ENCODE assay signal across 15 cellular contexts in the genomic region with DNA sequence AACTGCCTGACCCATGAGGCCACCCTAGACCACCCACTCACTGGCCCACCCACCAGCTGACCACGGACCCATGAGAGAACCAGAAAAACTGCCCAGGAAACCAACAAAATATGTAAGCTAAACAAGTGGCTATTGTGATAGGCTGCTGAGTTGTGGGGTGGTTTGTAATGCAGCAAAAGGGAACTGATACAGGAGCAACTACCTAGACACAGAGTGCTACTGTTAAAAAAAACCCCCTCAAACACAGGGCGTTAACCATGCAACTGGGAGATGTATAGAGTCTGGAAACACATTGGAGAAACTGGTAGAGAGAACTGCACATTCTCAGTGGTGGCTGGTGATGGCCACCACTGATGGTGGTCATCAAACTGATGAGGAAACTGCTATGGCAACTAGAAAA.
DNase-seq lines count a peak whose midpoint lies in the region; ATAC-seq and TF ChIP-seq lines count a peak whose summit lies in the region.
"Had no signal": no experiment of that assay in that cellular context is flagged by ENCODE, and none has a peak within 500 bp of the region (broad histone marks: within the 10 kb centered on the region; RNA-seq: fewer than 3 reads in every experiment).

No MANE protein-coding gene starts in this region.

- no peak overlapping the region for H3K4me2 ChIP-seq in GM23248 (ENCODE audit: unreplicated experiment)
- H3K4me2 ChIP-seq: A549 had no signal

- H3K4me3 ChIP-seq in GM23248, result no peak overlapping the region
- H3K4me3 ChIP-seq: A549, SK-N-MC, upper lobe of right lung had no signal

- no peak overlapping the region for H3K9ac ChIP-seq in GM23248

- no peaks in the 10 kb centered on the region for H3K9me2 ChIP-seq in GM23248 (ENCODE audit: insufficient read depth)

- DNase-seq in GM10248 (ENCODE audit: extremely low spot score) (peak; percentile 28), GM23248 (no peak), Ammon's horn (ENCODE audit: low spot score) (no peak)
- DNase-seq in activated naive CD4-positive, alpha-beta T cell treated with anti-CD3 and anti-CD28 coated beads, Interleukin-2, amount 50 U/mL, for 16 hours, result no peak
- DNase-seq in effector CD4-positive, alpha-beta T cell, result no peak
- DNase-seq: activated naive CD8-positive, alpha-beta T cell treated with anti-CD3 and anti-CD28 coated beads, Interleukin-2, amount 10 ng/mL, durations not matched to agents 7 days and 5 days; hypothalamus; upper lobe of right lung; WERI-Rb-1 had no signal

- TF ChIP-seq CTCF in GM10248 (IDR thresholded peaks at IDR 0.05; ENCODE audit: control extremely low read depth, extremely low read depth, low read depth, missing control alignments), result no peak

- CTCF ChIA-PET in GM10248 (lab: Yijun Ruan, JAX), result interaction anchor here (1.4 kb wide), 1 partner anchor 9 kb away, joined by 3 read pairs; no protein-coding TSS in a partner anchor

- no peak overlapping the region for H2AFZ ChIP-seq in GM23248

- no peaks in the 10 kb centered on the region for H3K4me1 ChIP-seq in GM23248 (ENCODE audit: insufficient read depth)
- H3K4me1 ChIP-seq: A549, upper lobe of right lung had no signal

- 0 to 7% methylated on average over 2 of the region's 2 CpGs for WGBS in GM23248 (ENCODE audit: low coverage in 1 of 2, low lambda C conversion rate in 2 of 2, missing lambda C conversion rate in 2 of 2), 2 experiments

- in situ Hi-C loops in GM23248 (cut with MboI), result no loop called here

- ATAC-seq in GM19035 (IDR thresholded peaks at IDR 0.05; ENCODE audit: unreplicated experiment), result peak; percentile 89
- peak; percentile 95 for ATAC-seq in GM21825 (IDR thresholded peaks at IDR 0.05; ENCODE audit: unreplicated experiment)
- peak; percentile 91 for ATAC-seq in HG03135 (IDR thresholded peaks at IDR 0.05; ENCODE audit: unreplicated experiment)
- ATAC-seq: A549, esophagus mucosa, upper lobe of right lung had no signal

- no peak overlapping the region for H3K27ac ChIP-seq in GM23248
- H3K27ac ChIP-seq: A549, SK-N-MC, upper lobe of right lung, WERI-Rb-1 had no signal

- no peaks in the 10 kb centered on the region for H3K9me3 ChIP-seq in GM23248 (ENCODE audit: low read depth)
- H3K9me3 ChIP-seq: A549, upper lobe of right lung had no signal

- no peaks in the 10 kb centered on the region for H3K27me3 ChIP-seq in GM23248 (replicated peaks; ENCODE audit: insufficient read depth)
- H3K27me3 ChIP-seq: upper lobe of right lung had no signal

- no peaks in the 10 kb centered on the region for H3F3A ChIP-seq in GM23248 (ENCODE audit: insufficient read depth)

- no peaks in the 10 kb centered on the region for H3K79me2 ChIP-seq in GM23248 (ENCODE audit: insufficient read depth)

- H4K20me1 ChIP-seq in GM23248 (ENCODE audit: insufficient read depth), result no peaks in the 10 kb centered on the region

- POLR2A ChIA-PET in GM10248 (lab: Yijun Ruan, JAX), result no interaction called here

- H3K36me3 ChIP-seq in GM23248 (ENCODE audit: low read depth), result no peaks in the 10 kb centered on the region
- H3K36me3 ChIP-seq: upper lobe of right lung, WERI-Rb-1 had no signal
